In the genomic region with DNA sequence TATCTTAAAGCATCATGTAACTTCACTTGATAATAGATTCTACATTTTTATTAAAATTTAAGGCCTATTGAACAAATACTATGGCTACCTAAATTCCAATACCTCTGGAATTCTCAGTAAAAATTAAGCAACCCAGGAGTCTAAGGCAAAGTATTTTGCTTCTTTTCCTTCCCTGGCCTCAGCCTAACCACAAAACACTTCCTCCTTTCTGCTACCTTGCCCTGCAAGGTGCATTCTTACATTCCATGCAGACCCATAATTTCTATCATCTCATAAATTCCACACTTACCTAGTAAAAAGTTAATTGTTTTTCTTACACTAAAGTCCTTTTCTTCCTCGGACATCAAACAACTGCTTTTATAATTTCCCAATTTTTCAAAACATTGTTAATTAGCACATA, we compare ENCODE assay signal across 13 cellular contexts.
"Had no signal": no experiment of that assay in that cellular context is flagged by ENCODE, and none has a peak within 500 bp of the region (broad histone marks: within the 10 kb centered on the region; RNA-seq: fewer than 3 reads in every experiment).

No MANE protein-coding gene starts in this region.

- DNase-seq: activated CD4-positive, CD25-positive, alpha-beta regulatory T cell treated with anti-CD3 and anti-CD28 coated beads, Interleukin-2, amount 50 U/mL, for 72 hours; activated naive CD8-positive, alpha-beta T cell treated with anti-CD3 and anti-CD28 coated beads, Interleukin-2, amount 10 ng/mL, durations not matched to agents 7 days and 5 days; brain microvascular endothelial cell; cortex of kidney; effector CD8-positive, alpha-beta T cell; foreskin keratinocyte; naive thymus-derived CD8-positive, alpha-beta T cell; retina; stimulated activated CD4-positive, alpha-beta T cell treated with anti-CD3 and anti-CD28 coated beads, Interleukin-2, amount 100 ng/mL, for 48 hours; SW 1271; T-helper 9 cell; upper lobe of right lung had no signal

- H3K36me3 ChIP-seq: brain microvascular endothelial cell, upper lobe of right lung had no signal

- H3K4me3 ChIP-seq: upper lobe of right lung had no signal

- FAIRE-seq: endothelial cell of umbilical vein had no signal

- H3K27ac ChIP-seq: brain microvascular endothelial cell, foreskin keratinocyte, upper lobe of right lung had no signal

- H3K9me3 ChIP-seq: upper lobe of right lung had no signal

- H3K27me3 ChIP-seq: brain microvascular endothelial cell, foreskin keratinocyte, upper lobe of right lung had no signal

- ATAC-seq: foreskin keratinocyte; naive thymus-derived CD8-positive, alpha-beta T cell; upper lobe of right lung had no signal
